ENCODE assay signal across 21 cellular contexts in genomic region chr9:93558503-93558902, GRCh38. TPM values are rescaled to one million over a fixed set of nuclear protein-coding genes. Genes with fewer than 3 reads are reported as not detected.
DNase-seq lines count a peak whose midpoint lies in the region; ATAC-seq, FAIRE-seq and TF ChIP-seq lines count a peak whose summit lies in the region.
"Had no signal": no experiment of that assay in that cellular context is flagged by ENCODE, and none has a peak within 500 bp of the region (broad histone marks: within the 10 kb centered on the region; RNA-seq: fewer than 3 reads in every experiment).

No MANE protein-coding gene starts in this region.

- peaks cover 46 to 78% of the 10 kb centered on the region in 2 donors for H3K36me3 Mint-ChIP-seq in CD4-positive, alpha-beta memory T cell
- H3K36me3 Mint-ChIP-seq in stimulated activated memory B cell treated with anti-CD40 and anti-IgM and Interleukin-4, amounts not matched to agents 10 μg/mL and 1 μg/mL and 100 μg/mL, for 72 hours, result peaks cover 60% of the 10 kb centered on the region

- FAIRE-seq in pancreas (lab: Jason Lieb, UNC), result no peak
- FAIRE-seq: G401.6, GM12892 had no signal

- intact Hi-C loops in CD4-positive, alpha-beta memory T cell (cut with micrococcal nuclease), result no loop called here
- intact Hi-C loops in lower lobe of right lung (cut with DNase I) (no loop called here), pancreas (cut with DNase I) (no loop called here), stomach (cut with DNase I; ENCODE audit: low total_unique reads) (no loop called here)

- 91 to 97% methylated on average over 14 of the region's 14 CpGs for WGBS in pancreas, 2 donors
- WGBS in stomach, 5 donors, result 90 to 94% (median 92%) methylated on average over 12 to 14 of the region's 14 CpGs

- POLR2A ChIA-PET in CD4-positive, alpha-beta memory T cell (lab: Charles Lee; ENCODE audit: partially characterized antibody), result no interaction called here

- H3K9me3 Mint-ChIP-seq in CD4-positive, alpha-beta memory T cell, result peaks cover 0 to 2% (median 0%) of the 10 kb centered on the region in 8 donors
- H3K9me3 Mint-ChIP-seq in stimulated activated memory B cell treated with anti-CD40 and anti-IgM and Interleukin-4, amounts not matched to agents 10 μg/mL and 1 μg/mL and 100 μg/mL, for 72 hours, result no peaks in the 10 kb centered on the region
- H3K9me3 Mint-ChIP-seq: CD4-positive, alpha-beta T cell; IgD-negative memory B cell had no signal

- no peak for DNase-seq in CD4-positive, alpha-beta memory T cell
- DNase-seq in H7 (peak; percentile 23), lower lobe of right lung (no peak), pancreas (no peak), stomach (no peak)
- DNase-seq: CD4-positive, alpha-beta T cell; DMS153; GOT3; NCI-H1105; NCI-H146; NCI-H2029; NCI-H226; NCI-H524; NCI-H774; SIG-M5 had no signal

- no peak overlapping the region for H3K4me3 Mint-ChIP-seq in CD4-positive, alpha-beta memory T cell
- H3K4me3 Mint-ChIP-seq in stimulated activated memory B cell treated with anti-CD40 and anti-IgM and Interleukin-4, amounts not matched to agents 10 μg/mL and 1 μg/mL and 100 μg/mL, for 72 hours, result no peak overlapping the region
- H3K4me3 Mint-ChIP-seq: CD4-positive, alpha-beta T cell; IgD-negative memory B cell had no signal

- no peaks in the 10 kb centered on the region for H3K9me3 ChIP-seq in CD4-positive, alpha-beta memory T cell (ENCODE audit: control insufficient read depth in 1 of 2, low read length in 2 of 2)
- H3K9me3 ChIP-seq in lower lobe of right lung, result no peaks in the 10 kb centered on the region
- no peaks in the 10 kb centered on the region for H3K9me3 ChIP-seq in pancreas
- H3K9me3 ChIP-seq in stomach, result no peaks in the 10 kb centered on the region

- TF ChIP-seq POLR2A in stomach (IDR thresholded peaks at IDR 0.05), result no peak

- H3K27me3 Mint-ChIP-seq in CD4-positive, alpha-beta memory T cell, result no peaks in the 10 kb centered on the region
- no peaks in the 10 kb centered on the region for H3K27me3 Mint-ChIP-seq in stimulated activated memory B cell treated with anti-CD40 and anti-IgM and Interleukin-4, amounts not matched to agents 10 μg/mL and 1 μg/mL and 100 μg/mL, for 72 hours
- H3K27me3 Mint-ChIP-seq: CD4-positive, alpha-beta T cell; IgD-negative memory B cell had no signal

- H3K36me3 ChIP-seq in CD4-positive, alpha-beta memory T cell (ENCODE audit: insufficient read depth, low read length), result peaks cover 59% of the 10 kb centered on the region
- H3K36me3 ChIP-seq in H7 (replicated peaks; ENCODE audit: control insufficient read depth, insufficient read depth, low read length) (peaks cover 25% of the 10 kb centered on the region), lower lobe of right lung (peaks cover 95% of the 10 kb centered on the region), pancreas (peaks cover 0 to 44% (median 22%) of the 10 kb centered on the region in 3 donors), stomach (peaks cover 68 to 97% (median 95%) of the 10 kb centered on the region in 4 donors)

- H3K27me3 ChIP-seq in CD4-positive, alpha-beta memory T cell (ENCODE audit: insufficient read depth, low read length), result no peaks in the 10 kb centered on the region
- H3K27me3 ChIP-seq in H7 (ENCODE audit: control insufficient read depth, insufficient read depth, low read length), result no peaks in the 10 kb centered on the region
- no peaks in the 10 kb centered on the region for H3K27me3 ChIP-seq in lower lobe of right lung (ENCODE audit: low read depth)
- no peaks in the 10 kb centered on the region for H3K27me3 ChIP-seq in pancreas
- H3K27me3 ChIP-seq in stomach, result no peaks in the 10 kb centered on the region

- no peaks in the 10 kb centered on the region for H3K4me1 Mint-ChIP-seq in CD4-positive, alpha-beta memory T cell
- no peaks in the 10 kb centered on the region for H3K4me1 Mint-ChIP-seq in stimulated activated memory B cell treated with anti-CD40 and anti-IgM and Interleukin-4, amounts not matched to agents 10 μg/mL and 1 μg/mL and 100 μg/mL, for 72 hours
- H3K4me1 Mint-ChIP-seq: IgD-negative memory B cell had no signal

- H3K27ac Mint-ChIP-seq in CD4-positive, alpha-beta memory T cell, result peak overlapping the region in 5 of 7 donors; percentile 5 to 83 (median 48)
- peak overlapping the region; percentile 52 for H3K27ac Mint-ChIP-seq in stimulated activated memory B cell treated with anti-CD40 and anti-IgM and Interleukin-4, amounts not matched to agents 10 μg/mL and 1 μg/mL and 100 μg/mL, for 72 hours
- H3K27ac Mint-ChIP-seq: CD4-positive, alpha-beta T cell had no signal

- ATAC-seq in lower lobe of right lung (peak in 1 of 2 donors; percentile 35), pancreas (no peak), GM19023 (IDR thresholded peaks at IDR 0.05; ENCODE audit: unreplicated experiment) (no peak)
- ATAC-seq in stimulated activated memory B cell treated with anti-CD40 and anti-IgM and Interleukin-4, amounts not matched to agents 10 μg/mL and 1 μg/mL and 100 μg/mL, for 72 hours, result no peak
- ATAC-seq: Panc1 had no signal

- no peak for TF ChIP-seq EP300 in stomach (IDR thresholded peaks at IDR 0.05)

- TF ChIP-seq CTCF in lower lobe of right lung (IDR thresholded peaks at IDR 0.05) (no peak), pancreas (IDR thresholded peaks at IDR 0.05) (no peak), stomach (IDR thresholded peaks at IDR 0.05) (no peak)

- H3K27ac ChIP-seq in CD4-positive, alpha-beta memory T cell (ENCODE audit: low read depth, low read length), result no peak overlapping the region
- H3K27ac ChIP-seq in lower lobe of right lung, result peak overlapping the region; percentile 24
- no peak overlapping the region for H3K27ac ChIP-seq in pancreas
- H3K27ac ChIP-seq in stomach, result no peak overlapping the region

- no peaks in the 10 kb centered on the region for H3K4me1 ChIP-seq in CD4-positive, alpha-beta memory T cell (ENCODE audit: insufficient read depth, low read length)
- H3K4me1 ChIP-seq in lower lobe of right lung (no peaks in the 10 kb centered on the region), pancreas (no peaks in the 10 kb centered on the region), stomach (peaks cover 0 to 11% (median 4%) of the 10 kb centered on the region in 4 donors)

- CTCF ChIA-PET in CD4-positive, alpha-beta memory T cell (lab: Charles Lee; ENCODE audit: partially characterized antibody), result interaction anchor here (3.0 kb wide), 1 partner anchor 7 kb away, joined by 12 read pairs; no protein-coding TSS in a partner anchor

- H3K4me3 ChIP-seq in CD4-positive, alpha-beta memory T cell (ENCODE audit: low read length in 2 of 2), result no peak overlapping the region
- H3K4me3 ChIP-seq in H7 (ENCODE audit: insufficient read depth, low read depth, low read length) (no peak overlapping the region), lower lobe of right lung (no peak overlapping the region), pancreas (no peak overlapping the region), stomach (no peak overlapping the region)

RNA-seq across cellular contexts. Expression of gene PHF2, which starts 17.9 kb away (rescaled TPM):
- 10 to 100 TPM; 39.2 to 41.2 TPM for total RNA-seq in CD4-positive, alpha-beta memory T cell
- polyA plus RNA-seq in CD4-positive, alpha-beta memory T cell, result 1 to 10 TPM in 1 of 2 donors, under 1 TPM in 1; 0.48 to 2.8 TPM
- total RNA-seq in H7 (2014; rRNA removed; shearing (Covaris generic)), result 10.3 and 10.6 TPM in 2 replicates
- 39.1 TPM for total RNA-seq in lower lobe of right lung
- 10 to 100 TPM; 10.8 to 16.7 (median 11.9) TPM for total RNA-seq in pancreas
- polyA plus RNA-seq in pancreas, result 10 to 100 TPM; 17.8 to 24.8 TPM
- 10 to 100 TPM; 15.2 to 58.0 (median 22.8) TPM for total RNA-seq in stomach
- 10 to 100 TPM; 14.2 to 17.5 (median 15.6) TPM for polyA plus RNA-seq in stomach
